8 cellular contexts compared by ENCODE assay signal in the genomic region with DNA sequence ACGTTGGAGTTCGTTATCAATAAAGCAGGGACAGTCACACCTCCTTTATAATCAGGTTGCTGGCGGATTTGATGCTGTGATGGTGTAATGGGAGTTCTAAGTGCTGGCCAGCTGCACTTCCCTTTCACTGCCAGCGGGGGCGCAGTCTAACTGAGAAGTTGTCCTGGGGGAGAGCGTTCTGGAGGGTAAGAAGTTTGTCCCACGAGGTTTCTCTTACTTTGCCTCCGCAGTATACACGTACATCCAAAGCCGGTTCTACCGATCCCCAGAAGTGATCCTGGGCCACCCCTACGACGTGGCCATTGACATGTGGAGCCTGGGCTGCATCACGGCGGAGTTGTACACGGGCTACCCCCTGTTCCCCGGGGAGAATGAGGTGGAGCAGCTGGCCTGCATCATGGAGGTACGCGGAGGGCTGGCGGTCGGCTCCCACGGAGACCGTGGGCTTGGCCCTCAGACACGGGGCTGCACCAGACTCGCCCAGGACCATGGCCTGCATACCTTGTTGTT. TPM values are rescaled to one million over a fixed set of nuclear protein-coding genes. Genes with fewer than 3 reads are reported as not detected.
DNase-seq lines count a peak whose midpoint lies in the region; ATAC-seq lines count a peak whose summit lies in the region.

No MANE protein-coding gene starts in this region.

- H3K27me3 ChIP-seq in HUES6 (ENCODE audit: control insufficient read depth, insufficient read depth, low read length) = peaks cover 7% of the 10 kb centered on the region; the same call in 1 of the 2 replicates
- no peaks in the 10 kb centered on the region for H3K27me3 ChIP-seq in muscle layer of duodenum (ENCODE audit: low read depth, low read length)

- H3K36me3 Mint-ChIP-seq in activated T-cell treated with anti-CD3 and anti-CD28 coated beads, Interleukin-2, amount 50 U/mL, for 24 hours (ENCODE audit: low read depth) = peaks cover 23% of the 10 kb centered on the region

- H3K4me1 Mint-ChIP-seq in activated T-cell treated with anti-CD3 and anti-CD28 coated beads, Interleukin-2, amount 50 U/mL, for 24 hours (ENCODE audit: low read depth) = peaks cover 18% of the 10 kb centered on the region

- H3K9me3 ChIP-seq in HUES6 (ENCODE audit: control insufficient read depth, insufficient read depth, low read depth, low read length) (no peaks in the 10 kb centered on the region), muscle layer of duodenum (ENCODE audit: control insufficient read depth in 1 of 2, low read length in 2 of 2) (no peaks in the 10 kb centered on the region)

- no peak overlapping the region for H3K27ac ChIP-seq in HUES6 (ENCODE audit: low read depth, low read length)
- peak overlapping the region; percentile 62 for H3K27ac ChIP-seq in muscle layer of duodenum (ENCODE audit: low read length)

- DNase-seq in DMS153 (lab: John Stamatoyannopoulos, UW) (peak; percentile 24), OCI-M1 (lab: John Stamatoyannopoulos, UW) (peak; percentile 92)
- DNase-seq in activated T-cell treated with anti-CD3 and anti-CD28 coated beads, Interleukin-2, amount 50 U/mL, for 24 hours = peak; percentile 86
- DNase-seq in stimulated activated CD8-positive, alpha-beta memory T cell treated with anti-CD3 and anti-CD28 coated beads, Interleukin-7, amount 100 ng/mL, for 24 hours (ENCODE audit: low read depth) = peak; percentile 54

- peak; percentile 96 for ATAC-seq in GM21390 (IDR thresholded peaks at IDR 0.05; ENCODE audit: unreplicated experiment)
- peak; percentile 98 for ATAC-seq in esophagus mucosa

- H3K4me3 Mint-ChIP-seq in activated T-cell treated with anti-CD3 and anti-CD28 coated beads, Interleukin-2, amount 50 U/mL, for 24 hours = peak overlapping the region; percentile 94

- H3K36me3 ChIP-seq in HUES6 (ENCODE audit: control insufficient read depth, insufficient read depth, low read length) (no peaks in the 10 kb centered on the region), muscle layer of duodenum (ENCODE audit: control insufficient read depth in 1 of 2, insufficient read depth in 2 of 2, low read length in 2 of 2) (peaks cover 0 to 3% of the 10 kb centered on the region in 2 donors)

- H3K9me3 Mint-ChIP-seq in activated T-cell treated with anti-CD3 and anti-CD28 coated beads, Interleukin-2, amount 50 U/mL, for 24 hours = no peaks in the 10 kb centered on the region

- no peaks in the 10 kb centered on the region for H3K4me1 ChIP-seq in HUES6 (ENCODE audit: control insufficient read depth, insufficient read depth, low read length)
- H3K4me1 ChIP-seq in muscle layer of duodenum (ENCODE audit: control insufficient read depth in 1 of 2, insufficient read depth in 2 of 2, low read length in 2 of 2) = peaks cover 0 to 17% of the 10 kb centered on the region in 2 donors

- peak overlapping the region; percentile 96 for H3K27ac Mint-ChIP-seq in activated T-cell treated with anti-CD3 and anti-CD28 coated beads, Interleukin-2, amount 50 U/mL, for 24 hours

- H3K27me3 Mint-ChIP-seq in activated T-cell treated with anti-CD3 and anti-CD28 coated beads, Interleukin-2, amount 50 U/mL, for 24 hours = no peaks in the 10 kb centered on the region

- peak overlapping the region; percentile 81 for H3K9ac ChIP-seq in HUES6 (ENCODE audit: low read length)

- peak overlapping the region; percentile 87 for H3K4me3 ChIP-seq in HUES6 (ENCODE audit: low read depth, low read length)
- peak overlapping the region; percentile 90 to 92 for H3K4me3 ChIP-seq in muscle layer of duodenum (ENCODE audit: low read depth in 1 of 2, low read length in 2 of 2)

RNA-seq across cellular contexts. Expression of a gene that starts 42.7 kb away (rescaled TPM):
- 22.7 TPM for total RNA-seq in esophagus mucosa

RNA-seq across cellular contexts. Expression of a gene that starts 44.1 kb away (rescaled TPM):
- 0.32 TPM for total RNA-seq in esophagus mucosa

RNA-seq across cellular contexts. Expression of a gene that starts 44.2 kb away (rescaled TPM):
- total RNA-seq in esophagus mucosa = 83.4 TPM

Comparison
In these comparisons a context has a peak if more than half of its experiments do, and no peak if none do; other contexts are left out.
1. DNase-seq: peak in every context shown above with its lines; median percentile 92 in OCI-M1; 86 in activated T-cell treated with anti-CD3 and anti-CD28 coated beads, Interleukin-2, amount 50 U/mL, for 24 hours; 54 in stimulated activated CD8-positive, alpha-beta memory T cell treated with anti-CD3 and anti-CD28 coated beads, Interleukin-7, amount 100 ng/mL, for 24 hours; 24 in DMS153.